In genomic region chr1:12172959-12173358, GRCh38 we compare ENCODE assay signal across 1 cellular context.
TF ChIP-seq lines count a peak whose summit lies in the region.

No MANE protein-coding gene starts in this region.

TF ChIP-seq in K562, 482 proteins besides CTCF, POLR2A, EP300 and RAD21 (continued from another document):
- TF ChIP-seq ADNP (tag; IDR thresholded peaks at IDR 0.05) = 0 out of 2 replicates have a peak, but pooled peaks have one; percentile 24
- no peak for TF ChIP-seq NFXL1 (CRISPR knock-in tag; IDR thresholded peaks at IDR 0.05)
- TF ChIP-seq ZNF41 (CRISPR knock-in tag; conservative IDR thresholded peaks at IDR 0.05) = no peak
- peak; percentile 95 for TF ChIP-seq ZFP36 (IDR thresholded peaks at IDR 0.05; ENCODE audit: low read depth, low read length, partially characterized antibody)
- TF ChIP-seq PHF21A (IDR thresholded peaks at IDR 0.05; ENCODE audit: borderline replicate concordance, low read depth) = 0 out of 2 replicates have a peak, but pooled peaks have one; percentile 16
- TF ChIP-seq ATF2 (CRISPR knock-in tag; IDR thresholded peaks at IDR 0.05) = no peak
- 0 out of 2 replicates have a peak, but pooled peaks have one; percentile 77 for TF ChIP-seq PTBP1 (IDR thresholded peaks at IDR 0.05; ENCODE audit: low read depth, low read length)
- TF ChIP-seq RCOR1 (IDR thresholded peaks at IDR 0.05; ENCODE audit: borderline replicate concordance in 1 of 2, low read depth in 2 of 2, low read length in 2 of 2) = peak; percentile 48 to 87; a peak in 3 of 4 replicates
- no peak for TF ChIP-seq GABPA (tag; conservative IDR thresholded peaks at IDR 0.05; ENCODE audit: low read depth)
- peak; percentile 98 for TF ChIP-seq RBM25 (IDR thresholded peaks at IDR 0.05; ENCODE audit: low read depth, low read length, severe bottlenecking)
- no peak for TF ChIP-seq ZNF717 (CRISPR knock-in tag; IDR thresholded peaks at IDR 0.05)
- TF ChIP-seq FOXO4 (CRISPR knock-in tag; IDR thresholded peaks at IDR 0.05) = no peak
- TF ChIP-seq GATAD2A (IDR thresholded peaks at IDR 0.05) = no peak
- TF ChIP-seq NR1H2 (CRISPR knock-in tag; IDR thresholded peaks at IDR 0.05) = 0 out of 2 replicates have a peak, but pooled peaks have one; percentile 55
- TF ChIP-seq CBX1 (IDR thresholded peaks at IDR 0.05; ENCODE audit: low read depth) = peak; percentile 75; the same call in 1 of the 2 replicates
- TF ChIP-seq SMARCA5 (IDR thresholded peaks at IDR 0.05) = peak; percentile 90
- no peak for TF ChIP-seq SAFB (IDR thresholded peaks at IDR 0.05; ENCODE audit: borderline replicate concordance, low read depth, low read length)
- TF ChIP-seq HDAC1 (IDR thresholded peaks at IDR 0.05) = peak in 1 of 2 experiments; percentile 24; a peak in 1 of 4 replicates
- no peak for TF ChIP-seq ZNF140 (CRISPR knock-in tag; IDR thresholded peaks at IDR 0.05)
- peak; percentile 78 for TF ChIP-seq BRD9 (IDR thresholded peaks at IDR 0.05; ENCODE audit: low read depth, partially characterized antibody)
- TF ChIP-seq DPF2 (IDR thresholded peaks at IDR 0.05) = 0 out of 2 replicates have a peak, but pooled peaks have one; percentile 13
- TF ChIP-seq ZNF239 (CRISPR knock-in tag; IDR thresholded peaks at IDR 0.05) = no peak
- TF ChIP-seq POLR2AphosphoS2 (IDR thresholded peaks at IDR 0.05; ENCODE audit: low read length) = no peak
- TF ChIP-seq KDM1A (IDR thresholded peaks at IDR 0.05) = peak; percentile 90 to 94
- TF ChIP-seq BCOR (IDR thresholded peaks at IDR 0.05) = peak; percentile 99
- peak; percentile 93 for TF ChIP-seq HDAC2 (IDR thresholded peaks at IDR 0.05)
- no peak for TF ChIP-seq GABPB1 (CRISPR knock-in tag; IDR thresholded peaks at IDR 0.05)
- peak; percentile 12; the same call in 1 of the 2 replicates for TF ChIP-seq CBFA2T3 (IDR thresholded peaks at IDR 0.05)
- no peak for TF ChIP-seq ESRRB (CRISPR knock-in tag; IDR thresholded peaks at IDR 0.05; ENCODE audit: borderline replicate concordance)
- TF ChIP-seq BRCA1 (IDR thresholded peaks at IDR 0.05) = no peak
- TF ChIP-seq BRCA1 (CRISPR knock-in tag; IDR thresholded peaks at IDR 0.05) = no peak
- TF ChIP-seq ZBTB17 (CRISPR knock-in tag; IDR thresholded peaks at IDR 0.05) = no peak
